In genomic region chr9:68950689-68951088, GRCh38 we compare ENCODE assay signal across 18 cellular contexts.
DNase-seq lines count a peak whose midpoint lies in the region; ATAC-seq and TF ChIP-seq lines count a peak whose summit lies in the region.
"Had no signal": no experiment of that assay in that cellular context is flagged by ENCODE, and none has a peak within 500 bp of the region (broad histone marks: within the 10 kb centered on the region; RNA-seq: fewer than 3 reads in every experiment).

No MANE protein-coding gene starts in this region.

- H3K4me1 ChIP-seq in OCI-LY7 (ENCODE audit: insufficient read depth, low read length, poor library complexity, severe bottlenecking) (peaks cover 73% of the 10 kb centered on the region), iPS-20b (ENCODE audit: insufficient read depth, low read length) (peaks cover 28% of the 10 kb centered on the region; the same call in 1 of the 2 replicates)

- DNase-seq in stimulated activated naive CD8-positive, alpha-beta T cell treated with anti-CD3 and anti-CD28 coated beads, Interleukin-15, Interleukin-2, amounts not matched to agents 100 U/mL and 50 U/mL, for 24 hours: no peak
- no peak for DNase-seq in OCI-LY7 (ENCODE audit: low spot score)
- DNase-seq in midbrain (lab: John Stamatoyannopoulos, UW): no peak
- DNase-seq in activated gamma-delta T cell treated with Interleukin-2 at 50 U/mL for 16 hours: no peak
- DNase-seq: DMS 273 treated with DMSO at 0.1 percent for 48 hours, GF-D8, KG1, NCI-H1048, NCI-H1436 treated with DMSO at 0.1 percent for 48 hours, NCI-H2081, NCI-H510A, NCI-H774 had no signal

- POLR2A ChIA-PET in OCI-LY7 (lab: Charles Lee): interaction anchor here (0.6 to 2.0 kb wide), 5 partner anchors 9 to 68 kb away, joined by 3 to 6 read pairs (median 3); no protein-coding TSS in a partner anchor

- BruUV-seq in OCI-LY7 (replicated peaks; lab: Mats Ljungman, UMichigan): no TSS peak

- no peaks in the 10 kb centered on the region for H3K27me3 ChIP-seq in iPS-20b (ENCODE audit: insufficient read depth, low read length)
- H3K27me3 ChIP-seq: BLaER1 treated with 17β-estradiol and CSF1 and Interleukin-3, amounts not matched to agents 10 nM and 100 nM had no signal

- no peak for ATAC-seq in stimulated activated naive CD8-positive, alpha-beta T cell treated with anti-CD3 and anti-CD28 coated beads, Interleukin-15, Interleukin-2, amounts not matched to agents 100 U/mL and 50 U/mL, for 24 hours
- ATAC-seq in GM19452 (IDR thresholded peaks at IDR 0.05; ENCODE audit: unreplicated experiment) (no peak), GM18498 (IDR thresholded peaks at IDR 0.05; ENCODE audit: unreplicated experiment) (no peak)
- ATAC-seq: HepG2 had no signal

- H3K36me3 ChIP-seq in OCI-LY7 (ENCODE audit: insufficient read depth, low read length): no peaks in the 10 kb centered on the region
- H3K36me3 ChIP-seq in iPS-20b (ENCODE audit: insufficient read depth, low read depth, low read length): no peaks in the 10 kb centered on the region
- H3K36me3 ChIP-seq: BLaER1 treated with 17β-estradiol and CSF1 and Interleukin-3, amounts not matched to agents 10 nM and 100 nM had no signal

- H3K79me2 ChIP-seq in OCI-LY7 (ENCODE audit: insufficient read depth, low read depth, low read length): no peaks in the 10 kb centered on the region

- H3K9ac ChIP-seq in iPS-20b (ENCODE audit: low read depth, low read length): peak overlapping the region; percentile 2; the same call in 1 of the 2 replicates
- H3K9ac ChIP-seq: BLaER1 treated with 17β-estradiol and CSF1 and Interleukin-3, amounts not matched to agents 10 nM and 100 nM had no signal

- H3K9me3 ChIP-seq in OCI-LY7 (ENCODE audit: low read length): no peaks in the 10 kb centered on the region
- H3K9me3 ChIP-seq in iPS-20b (ENCODE audit: insufficient read depth, low read depth, low read length): no peaks in the 10 kb centered on the region
- H3K9me3 ChIP-seq: BLaER1 treated with 17β-estradiol and CSF1 and Interleukin-3, amounts not matched to agents 10 nM and 100 nM had no signal

- no peaks in the 10 kb centered on the region for H4K20me1 ChIP-seq in OCI-LY7 (ENCODE audit: insufficient read depth, low read length)
- H4K20me1 ChIP-seq: BLaER1 treated with 17β-estradiol and CSF1 and Interleukin-3, amounts not matched to agents 10 nM and 100 nM had no signal

- peak overlapping the region; percentile 69; the same call in 1 of the 2 replicates for H2AFZ ChIP-seq in OCI-LY7 (ENCODE audit: low read length)

- TF ChIP-seq CTCF in OCI-LY7 (conservative IDR thresholded peaks at IDR 0.05; ENCODE audit: low read length): no peak

- peaks cover 3% of the 10 kb centered on the region for H3K36me3 Mint-ChIP-seq in stimulated activated naive CD8-positive, alpha-beta T cell treated with anti-CD3 and anti-CD28 coated beads, Interleukin-15, Interleukin-2, amounts not matched to agents 100 ng/mL and 50 ng/mL, for 24 hours (ENCODE audit: low read depth)

- no peak overlapping the region for H3K4me3 Mint-ChIP-seq in stimulated activated naive CD8-positive, alpha-beta T cell treated with anti-CD3 and anti-CD28 coated beads, Interleukin-15, Interleukin-2, amounts not matched to agents 100 ng/mL and 50 ng/mL, for 24 hours

- intact Hi-C loops in OCI-LY7 (cut with micrococcal nuclease; ENCODE audit: unreplicated experiment): no loop called here

- H3K9me3 Mint-ChIP-seq in stimulated activated naive CD8-positive, alpha-beta T cell treated with anti-CD3 and anti-CD28 coated beads, Interleukin-15, Interleukin-2, amounts not matched to agents 100 ng/mL and 50 ng/mL, for 24 hours: no peaks in the 10 kb centered on the region

- peaks cover 60% of the 10 kb centered on the region for H3K4me1 Mint-ChIP-seq in stimulated activated naive CD8-positive, alpha-beta T cell treated with anti-CD3 and anti-CD28 coated beads, Interleukin-15, Interleukin-2, amounts not matched to agents 100 ng/mL and 50 ng/mL, for 24 hours (ENCODE audit: low read depth)

- H3K9me2 ChIP-seq in OCI-LY7 (ENCODE audit: insufficient read depth, low read length): no peaks in the 10 kb centered on the region

- H3K4me3 ChIP-seq in OCI-LY7 (ENCODE audit: low read depth, low read length, poor library complexity, severe bottlenecking) (no peak overlapping the region), iPS-20b (ENCODE audit: low read length) (no peak overlapping the region; the same call in 1 of the 2 replicates)
- H3K4me3 ChIP-seq: BLaER1 treated with 17β-estradiol and CSF1 and Interleukin-3, amounts not matched to agents 10 nM and 100 nM had no signal

- H3K4me2 ChIP-seq in OCI-LY7 (ENCODE audit: low read length): no peak overlapping the region

- no peak overlapping the region for H3K27ac ChIP-seq in OCI-LY7 (ENCODE audit: low read depth, low read length, poor library complexity, severe bottlenecking)
- peak overlapping the region; percentile 13 for H3K27ac ChIP-seq in iPS-20b (ENCODE audit: low read length)
- H3K27ac ChIP-seq: BLaER1 treated with 17β-estradiol and CSF1 and Interleukin-3, amounts not matched to agents 10 nM and 100 nM had no signal

- H3K27ac Mint-ChIP-seq in stimulated activated naive CD8-positive, alpha-beta T cell treated with anti-CD3 and anti-CD28 coated beads, Interleukin-15, Interleukin-2, amounts not matched to agents 100 ng/mL and 50 ng/mL, for 24 hours: peak overlapping the region; percentile 69

- H3K27me3 Mint-ChIP-seq in stimulated activated naive CD8-positive, alpha-beta T cell treated with anti-CD3 and anti-CD28 coated beads, Interleukin-15, Interleukin-2, amounts not matched to agents 100 ng/mL and 50 ng/mL, for 24 hours: peaks cover 11% of the 10 kb centered on the region

- CTCF ChIA-PET in OCI-LY7 (lab: Charles Lee; ENCODE audit: unreplicated experiment): interaction anchor here (1.8 kb wide), 1 partner anchor 365 kb away, joined by 5 read pairs; no protein-coding TSS in a partner anchor
